ENCODE assay signal across 1 cellular context in the genomic region with DNA sequence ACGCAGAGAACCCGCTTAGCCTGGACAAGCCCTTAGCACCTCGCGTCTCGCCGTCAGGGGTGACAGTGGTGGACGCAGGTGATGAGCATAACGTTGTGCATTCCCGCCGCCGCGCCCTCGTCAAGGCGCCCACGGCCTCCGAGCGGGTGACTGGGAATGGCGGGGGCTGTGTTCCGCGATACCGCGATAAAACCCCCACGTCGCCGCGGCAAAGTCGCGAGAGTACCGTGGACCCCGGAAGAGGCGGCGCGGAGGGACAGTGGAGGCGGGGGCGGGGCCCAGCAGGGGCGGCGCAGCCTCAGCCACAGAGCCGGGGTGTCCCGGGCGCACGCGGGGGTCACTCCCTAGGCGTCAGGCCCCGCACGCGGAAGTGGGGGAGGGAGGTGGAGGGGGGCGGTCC.
A peak's percentile ranks its signal among the peaks of the same experiment; 100 is the strongest.
TF ChIP-seq lines count a peak whose summit lies in the region.

No MANE protein-coding gene starts in this region.

TF ChIP-seq in K562, 482 proteins besides CTCF, POLR2A, EP300 and RAD21 (continued from another document):
- peak; percentile 28 for TF ChIP-seq HNRNPLL (IDR thresholded peaks at IDR 0.05; ENCODE audit: low read depth, low read length, poor library complexity, severe bottlenecking)
- TF ChIP-seq GTF2E2 (tag; IDR thresholded peaks at IDR 0.05) = 0 out of 2 replicates have a peak, but pooled peaks have one; percentile 29
- no peak for TF ChIP-seq ZC3H4 (CRISPR knock-in tag; IDR thresholded peaks at IDR 0.05; ENCODE audit: borderline replicate concordance)
- no peak for TF ChIP-seq KAT8 (IDR thresholded peaks at IDR 0.05; ENCODE audit: low read depth)
- TF ChIP-seq FOXA1 (IDR thresholded peaks at IDR 0.05; ENCODE audit: borderline replicate concordance) = no peak
- no peak for TF ChIP-seq ZNF217 (CRISPR knock-in tag; IDR thresholded peaks at IDR 0.05)
- no peak for TF ChIP-seq CC2D1A (IDR thresholded peaks at IDR 0.05)
- 0 out of 2 replicates have a peak, but pooled peaks have one; percentile 36 for TF ChIP-seq ZBTB2 (IDR thresholded peaks at IDR 0.05)
- peak in 1 of 3 experiments; percentile 52 for TF ChIP-seq YY1 (IDR thresholded peaks at IDR 0.05; ENCODE audit: borderline replicate concordance in 1 of 3, control insufficient read depth in 1 of 3, extremely low read depth in 1 of 3, insufficient read depth in 3 of 3, insufficient read length in 1 of 3, insufficient replicate concordance in 2 of 3, low read depth in 1 of 3, low read length in 2 of 3)
- TF ChIP-seq MGA (IDR thresholded peaks at IDR 0.05) = peak; percentile 83
- TF ChIP-seq, protein P1, sequence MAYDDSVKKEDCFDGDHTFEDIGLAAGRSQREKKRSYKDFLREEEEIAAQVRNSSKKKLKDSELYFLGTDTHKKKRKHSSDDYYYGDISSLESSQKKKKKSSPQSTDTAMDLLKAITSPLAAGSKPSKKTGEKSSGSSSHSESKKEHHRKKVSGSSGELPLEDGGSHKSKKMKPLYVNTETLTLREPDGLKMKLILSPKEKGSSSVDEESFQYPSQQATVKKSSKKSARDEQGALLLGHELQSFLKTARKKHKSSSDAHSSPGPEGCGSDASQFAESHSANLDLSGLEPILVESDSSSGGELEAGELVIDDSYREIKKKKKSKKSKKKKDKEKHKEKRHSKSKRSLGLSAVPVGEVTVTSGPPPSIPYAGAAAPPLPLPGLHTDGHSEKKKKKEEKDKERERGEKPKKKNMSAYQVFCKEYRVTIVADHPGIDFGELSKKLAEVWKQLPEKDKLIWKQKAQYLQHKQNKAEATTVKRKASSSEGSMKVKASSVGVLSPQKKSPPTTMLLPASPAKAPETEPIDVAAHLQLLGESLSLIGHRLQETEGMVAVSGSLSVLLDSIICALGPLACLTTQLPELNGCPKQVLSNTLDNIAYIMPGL (CRISPR knock-in tag; IDR thresholded peaks at IDR 0.05) = 0 out of 2 replicates have a peak, but pooled peaks have one; percentile 39
- no peak for TF ChIP-seq SMAD4 (CRISPR knock-in tag; conservative IDR thresholded peaks at IDR 0.05)
- TF ChIP-seq VEZF1 (CRISPR knock-in tag; IDR thresholded peaks at IDR 0.05) = peak; percentile 85
- TF ChIP-seq ZNF830 (CRISPR knock-in tag; IDR thresholded peaks at IDR 0.05) = no peak
- no peak for TF ChIP-seq HCFC1 (IDR thresholded peaks at IDR 0.05; ENCODE audit: low read depth, low read length)
- TF ChIP-seq, protein P2, sequence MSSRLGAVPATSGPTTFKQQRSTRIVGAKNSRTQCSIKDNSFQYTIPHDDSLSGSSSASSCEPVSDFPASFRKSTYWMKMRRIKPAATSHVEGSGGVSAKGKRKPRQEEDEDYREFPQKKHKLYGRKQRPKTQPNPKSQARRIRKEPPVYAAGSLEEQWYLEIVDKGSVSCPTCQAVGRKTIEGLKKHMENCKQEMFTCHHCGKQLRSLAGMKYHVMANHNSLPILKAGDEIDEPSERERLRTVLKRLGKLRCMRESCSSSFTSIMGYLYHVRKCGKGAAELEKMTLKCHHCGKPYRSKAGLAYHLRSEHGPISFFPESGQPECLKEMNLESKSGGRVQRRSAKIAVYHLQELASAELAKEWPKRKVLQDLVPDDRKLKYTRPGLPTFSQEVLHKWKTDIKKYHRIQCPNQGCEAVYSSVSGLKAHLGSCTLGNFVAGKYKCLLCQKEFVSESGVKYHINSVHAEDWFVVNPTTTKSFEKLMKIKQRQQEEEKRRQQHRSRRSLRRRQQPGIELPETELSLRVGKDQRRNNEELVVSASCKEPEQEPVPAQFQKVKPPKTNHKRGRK (tag; IDR thresholded peaks at IDR 0.05) = no peak
- no peak for TF ChIP-seq NCOA1 (IDR thresholded peaks at IDR 0.05; ENCODE audit: low read depth)
- no peak for TF ChIP-seq CSDE1 (IDR thresholded peaks at IDR 0.05)
- no peak for TF ChIP-seq JUN (IDR thresholded peaks at IDR 0.05; ENCODE audit: borderline replicate concordance, low read depth, low read length)
- TF ChIP-seq JUN (CRISPR knock-in tag; IDR thresholded peaks at IDR 0.05; ENCODE audit: borderline replicate concordance) = no peak
- no peak for TF ChIP-seq CBX3 (IDR thresholded peaks at IDR 0.05; ENCODE audit: borderline replicate concordance in 1 of 2, low read length in 2 of 2)
- TF ChIP-seq, protein P3, sequence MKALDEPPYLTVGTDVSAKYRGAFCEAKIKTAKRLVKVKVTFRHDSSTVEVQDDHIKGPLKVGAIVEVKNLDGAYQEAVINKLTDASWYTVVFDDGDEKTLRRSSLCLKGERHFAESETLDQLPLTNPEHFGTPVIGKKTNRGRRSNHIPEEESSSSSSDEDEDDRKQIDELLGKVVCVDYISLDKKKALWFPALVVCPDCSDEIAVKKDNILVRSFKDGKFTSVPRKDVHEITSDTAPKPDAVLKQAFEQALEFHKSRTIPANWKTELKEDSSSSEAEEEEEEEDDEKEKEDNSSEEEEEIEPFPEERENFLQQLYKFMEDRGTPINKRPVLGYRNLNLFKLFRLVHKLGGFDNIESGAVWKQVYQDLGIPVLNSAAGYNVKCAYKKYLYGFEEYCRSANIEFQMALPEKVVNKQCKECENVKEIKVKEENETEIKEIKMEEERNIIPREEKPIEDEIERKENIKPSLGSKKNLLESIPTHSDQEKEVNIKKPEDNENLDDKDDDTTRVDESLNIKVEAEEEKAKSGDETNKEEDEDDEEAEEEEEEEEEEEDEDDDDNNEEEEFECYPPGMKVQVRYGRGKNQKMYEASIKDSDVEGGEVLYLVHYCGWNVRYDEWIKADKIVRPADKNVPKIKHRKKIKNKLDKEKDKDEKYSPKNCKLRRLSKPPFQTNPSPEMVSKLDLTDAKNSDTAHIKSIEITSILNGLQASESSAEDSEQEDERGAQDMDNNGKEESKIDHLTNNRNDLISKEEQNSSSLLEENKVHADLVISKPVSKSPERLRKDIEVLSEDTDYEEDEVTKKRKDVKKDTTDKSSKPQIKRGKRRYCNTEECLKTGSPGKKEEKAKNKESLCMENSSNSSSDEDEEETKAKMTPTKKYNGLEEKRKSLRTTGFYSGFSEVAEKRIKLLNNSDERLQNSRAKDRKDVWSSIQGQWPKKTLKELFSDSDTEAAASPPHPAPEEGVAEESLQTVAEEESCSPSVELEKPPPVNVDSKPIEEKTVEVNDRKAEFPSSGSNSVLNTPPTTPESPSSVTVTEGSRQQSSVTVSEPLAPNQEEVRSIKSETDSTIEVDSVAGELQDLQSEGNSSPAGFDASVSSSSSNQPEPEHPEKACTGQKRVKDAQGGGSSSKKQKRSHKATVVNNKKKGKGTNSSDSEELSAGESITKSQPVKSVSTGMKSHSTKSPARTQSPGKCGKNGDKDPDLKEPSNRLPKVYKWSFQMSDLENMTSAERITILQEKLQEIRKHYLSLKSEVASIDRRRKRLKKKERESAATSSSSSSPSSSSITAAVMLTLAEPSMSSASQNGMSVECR (CRISPR knock-in tag; IDR thresholded peaks at IDR 0.05) = 0 out of 2 replicates have a peak, but pooled peaks have one; percentile 36
- TF ChIP-seq GTF2A2 (tag; IDR thresholded peaks at IDR 0.05) = no peak
- TF ChIP-seq ZNF551 (CRISPR knock-in tag; IDR thresholded peaks at IDR 0.05) = no peak
- no peak for TF ChIP-seq ZNF583 (CRISPR knock-in tag; IDR thresholded peaks at IDR 0.05)
- peak; percentile 56; the same call in 1 of the 2 replicates for TF ChIP-seq GATAD2B (IDR thresholded peaks at IDR 0.05; ENCODE audit: borderline replicate concordance)
- no peak for TF ChIP-seq ZNF140 (CRISPR knock-in tag; IDR thresholded peaks at IDR 0.05)
- TF ChIP-seq NRF1 (conservative IDR thresholded peaks at IDR 0.05 in 1 of 2, IDR thresholded peaks at IDR 0.05 in 1 of 2) = peak; percentile 66 to 71
- TF ChIP-seq NELFE (IDR thresholded peaks at IDR 0.05; ENCODE audit: insufficient read depth, insufficient read length) = no peak
- no peak for TF ChIP-seq MIER1 (IDR thresholded peaks at IDR 0.05; ENCODE audit: low read depth)
- TF ChIP-seq NONO (IDR thresholded peaks at IDR 0.05; ENCODE audit: low read depth in 2 of 2, low read length in 1 of 2) = 0 out of 4 replicates have a peak, but pooled peaks of 1 of the 2 experiments have one; percentile 24
- TF ChIP-seq NCOA2 (IDR thresholded peaks at IDR 0.05; ENCODE audit: partially characterized antibody in 2 of 2) = no peak
- TF ChIP-seq ZNF143 (CRISPR knock-in tag; IDR thresholded peaks at IDR 0.05) = no peak
